ENCODE assay signal across 1 cellular context in genomic region chr1:71081697-71082080, GRCh38.
TF ChIP-seq lines count a peak whose summit lies in the region.

No MANE protein-coding gene starts in this region.

TF ChIP-seq in K562, 482 proteins besides CTCF, POLR2A, EP300 and RAD21 (continued from another document and continues in another):
- TF ChIP-seq PKNOX1 (IDR thresholded peaks at IDR 0.05) (peak; percentile 91), ZNF311 (CRISPR knock-in tag; IDR thresholded peaks at IDR 0.05) (0 out of 2 replicates have a peak, but pooled peaks have one; percentile 30), LEF1 (IDR thresholded peaks at IDR 0.05) (0 out of 2 replicates have a peak, but pooled peaks have one; percentile 21), TCFL5 (CRISPR knock-in tag; conservative IDR thresholded peaks at IDR 0.05) (no peak), MBD1 (CRISPR knock-in tag; IDR thresholded peaks at IDR 0.05) (no peak), FOXJ3 (CRISPR knock-in tag; IDR thresholded peaks at IDR 0.05) (no peak), ZNF239 (CRISPR knock-in tag; IDR thresholded peaks at IDR 0.05) (no peak), SUPT5H (IDR thresholded peaks at IDR 0.05) (no peak), NUFIP1 (IDR thresholded peaks at IDR 0.05; ENCODE audit: partially characterized antibody) (no peak), SMARCA4 (IDR thresholded peaks at IDR 0.05) (0 out of 2 replicates have a peak, but pooled peaks have one; percentile 22), ZNF175 (CRISPR knock-in tag; IDR thresholded peaks at IDR 0.05; ENCODE audit: low read depth) (no peak), PREB (CRISPR knock-in tag; IDR thresholded peaks at IDR 0.05) (no peak), ZBTB7A (IDR thresholded peaks at IDR 0.05; ENCODE audit: borderline replicate concordance, control insufficient read depth, low read depth, low read length) (peak; percentile 80; the same call in 1 of the 2 replicates), RBM15 (IDR thresholded peaks at IDR 0.05; ENCODE audit: insufficient read depth, low read length) (no peak), MEIS2 (IDR thresholded peaks at IDR 0.05; ENCODE audit: partially characterized antibody) (peak; percentile 91), HMBOX1 (IDR thresholded peaks at IDR 0.05) (no peak), ZNF592 (IDR thresholded peaks at IDR 0.05) (0 out of 2 replicates have a peak, but pooled peaks have one; percentile 24), ZNF766 (CRISPR knock-in tag; conservative IDR thresholded peaks at IDR 0.05) (0 out of 2 replicates have a peak, but pooled peaks have one; percentile 38), PHF8 (IDR thresholded peaks at IDR 0.05; ENCODE audit: borderline replicate concordance, low read length) (peak; percentile 7; the same call in 1 of the 2 replicates), KDM5B (IDR thresholded peaks at IDR 0.05; ENCODE audit: insufficient replicate concordance, low read depth, low read length) (peak; percentile 4), MYBL2 (IDR thresholded peaks at IDR 0.05; ENCODE audit: low read depth) (no peak), MYBL2 (CRISPR knock-in tag; IDR thresholded peaks at IDR 0.05; ENCODE audit: borderline replicate concordance) (no peak), DPF2 (IDR thresholded peaks at IDR 0.05) (0 out of 2 replicates have a peak, but pooled peaks have one; percentile 38), CHD7 (IDR thresholded peaks at IDR 0.05; ENCODE audit: low read depth, low read length) (no peak), CLOCK (CRISPR knock-in tag; IDR thresholded peaks at IDR 0.05; ENCODE audit: borderline replicate concordance) (no peak), ZFX (CRISPR knock-in tag; IDR thresholded peaks at IDR 0.05) (peak; percentile 45), FOXK1 (CRISPR knock-in tag; IDR thresholded peaks at IDR 0.05; ENCODE audit: borderline replicate concordance) (no peak)
